ENCODE assay signal across 1 cellular context in the genomic region with DNA sequence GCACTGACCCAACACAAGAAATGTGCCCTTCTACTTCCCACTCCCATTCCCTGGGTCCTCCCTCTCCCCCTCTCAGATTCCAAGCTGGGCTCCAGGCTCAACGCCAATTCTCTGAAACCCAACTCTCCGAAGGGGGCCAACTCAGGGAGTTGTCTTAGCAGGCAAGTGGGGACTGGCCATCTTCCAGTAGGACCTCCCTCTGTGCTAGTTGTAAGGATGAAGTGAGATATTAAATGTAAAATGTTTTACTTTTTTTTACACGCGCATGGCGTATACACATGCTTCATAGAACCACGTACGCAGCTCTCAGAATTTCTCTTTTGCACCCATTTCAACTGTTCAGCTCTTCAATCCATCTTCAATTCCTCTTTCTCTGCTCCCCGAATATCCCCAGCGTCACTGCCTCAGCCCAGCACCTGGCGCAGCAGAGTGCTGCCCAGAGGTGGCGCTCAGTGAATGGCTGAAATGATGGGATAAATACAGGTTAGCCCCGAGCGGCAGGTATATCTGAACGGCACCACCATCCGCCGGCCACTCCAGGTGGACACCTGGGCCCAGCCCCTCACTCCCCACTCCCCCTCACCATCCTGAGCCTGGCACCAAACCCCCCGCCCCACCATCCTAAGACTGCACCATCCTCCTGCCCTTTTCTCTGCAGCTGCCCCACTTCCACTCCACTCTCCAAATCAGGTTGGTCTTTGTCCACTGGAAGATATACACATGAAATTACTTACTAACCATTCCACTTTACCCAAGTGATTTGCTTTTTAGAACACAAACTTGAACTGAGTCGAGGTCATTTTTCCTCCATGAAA.
TF ChIP-seq lines count a peak whose summit lies in the region.

No MANE protein-coding gene starts in this region.

TF ChIP-seq in HEK293, 187 proteins besides CTCF, POLR2A, EP300 and RAD21 (continued from another document):
- TF ChIP-seq ZBTB11 (tag by site-specific recombination; conservative IDR thresholded peaks at IDR 0.05; ENCODE audit: low read depth): no peak
- TF ChIP-seq ZNF114 (tag by site-specific recombination; IDR thresholded peaks at IDR 0.05): no peak
- TF ChIP-seq ZBTB21 (tag by site-specific recombination; IDR thresholded peaks at IDR 0.05): no peak
- no peak for TF ChIP-seq ZNF785 (tag by site-specific recombination; IDR thresholded peaks at IDR 0.05)
- TF ChIP-seq TCF7L2 (IDR thresholded peaks at IDR 0.05; ENCODE audit: borderline replicate concordance, low read depth, low read length): no peak
- no peak for TF ChIP-seq ZNF830 (tag by site-specific recombination; IDR thresholded peaks at IDR 0.05; ENCODE audit: low read depth)
- TF ChIP-seq ZNF138 (tag by site-specific recombination; IDR thresholded peaks at IDR 0.05; ENCODE audit: borderline replicate concordance): no peak
- TF ChIP-seq ZNF174 (tag by site-specific recombination; IDR thresholded peaks at IDR 0.05): no peak
- peak; percentile 58; the same call in 1 of the 2 replicates for TF ChIP-seq ZNF660 (tag by site-specific recombination; IDR thresholded peaks at IDR 0.05)
- no peak; the same call in 1 of the 2 replicates for TF ChIP-seq SP7 (tag by site-specific recombination; IDR thresholded peaks at IDR 0.05)
- TF ChIP-seq GLIS1 (tag by site-specific recombination; IDR thresholded peaks at IDR 0.05): peak; percentile 96
- TF ChIP-seq ZNF214 (tag by site-specific recombination; IDR thresholded peaks at IDR 0.05; ENCODE audit: borderline replicate concordance): no peak
- no peak for TF ChIP-seq REPIN1 (tag by site-specific recombination; IDR thresholded peaks at IDR 0.05; ENCODE audit: low read depth)
- TF ChIP-seq ZNF555 (tag by site-specific recombination; conservative IDR thresholded peaks at IDR 0.05): no peak
- no peak for TF ChIP-seq ZNF645 (tag by site-specific recombination; IDR thresholded peaks at IDR 0.05)
- TF ChIP-seq ZNF324 (tag by site-specific recombination; IDR thresholded peaks at IDR 0.05): no peak
- TF ChIP-seq ZNF19 (tag by site-specific recombination; IDR thresholded peaks at IDR 0.05; ENCODE audit: low read depth): no peak
- TF ChIP-seq ZFP37 (tag by site-specific recombination; IDR thresholded peaks at IDR 0.05): no peak
- no peak for TF ChIP-seq ZNF169 (tag by site-specific recombination; IDR thresholded peaks at IDR 0.05)
- no peak for TF ChIP-seq ZNF544 (tag by site-specific recombination; IDR thresholded peaks at IDR 0.05)
- peak; percentile 61; the same call in 1 of the 2 replicates for TF ChIP-seq KLF10 (tag by site-specific recombination; IDR thresholded peaks at IDR 0.05)
- TF ChIP-seq ZNF76 (tag by site-specific recombination; IDR thresholded peaks at IDR 0.05; ENCODE audit: borderline replicate concordance, low read depth): no peak
- no peak for TF ChIP-seq ZNF571 (tag by site-specific recombination; IDR thresholded peaks at IDR 0.05)
